ENCODE assay signal across 26 cellular contexts in genomic region chr5:81794246-81794645, GRCh38.
"Had no signal": no experiment of that assay in that cellular context is flagged by ENCODE, and none has a peak within 500 bp of the region (broad histone marks: within the 10 kb centered on the region; RNA-seq: fewer than 3 reads in every experiment).

No MANE protein-coding gene starts in this region.

- DNase-seq: activated CD4-positive, alpha-beta memory T cell treated with anti-CD3 and anti-CD28 coated beads, Interleukin-2, amount 10 ng/mL, durations not matched to agents 7 days and 5 days; activated CD4-positive, alpha-beta T cell treated with anti-CD3 and anti-CD28 coated beads, Interleukin-2, amount 10 ng/mL, durations not matched to agents 7 days and 5 days; activated CD8-positive, alpha-beta memory T cell treated with anti-CD3 and anti-CD28 coated beads, Interleukin-2, amount 50 U/mL, for 48 hours; activated gamma-delta T cell; activated naive CD4-positive, alpha-beta T cell treated with anti-CD3 and anti-CD28 coated beads, Interleukin-2, amount 10 ng/mL, durations not matched to agents 7 days and 5 days; activated naive CD8-positive, alpha-beta T cell treated with anti-CD3 and anti-CD28 coated beads, Interleukin-2, amount 10 ng/mL, durations not matched to agents 7 days and 5 days; activated T-cell treated with anti-CD3 and anti-CD28 coated beads, Interleukin-2, amount 50 U/mL, for 24 hours; brain microvascular endothelial cell; effector CD4-positive, alpha-beta T cell; gastrocnemius medialis; head of caudate nucleus; hippocampal formation; kidney; lower lobe of right lung; nephron progenitor cell; pancreas; retina; SK-N-SH; stimulated activated CD4-positive, alpha-beta T cell treated with anti-CD3 and anti-CD28 coated beads, Interleukin-15, amount 100 ng/mL, for 24 hours; stimulated activated naive CD4-positive, alpha-beta T cell treated with Interleukin-2 at 50 U/mL for 16 hours; SW 1271; T-helper 9 cell had no signal

- ATAC-seq: activated CD4-positive, CD25-positive, alpha-beta regulatory T cell treated with anti-CD3 and anti-CD28 coated beads, Interleukin-2, amount 50 U/mL, for 24 hours; gastrocnemius medialis; left lobe of liver; lower lobe of right lung had no signal

- H3K27me3 Mint-ChIP-seq: activated CD4-positive, alpha-beta T cell treated with anti-CD3 and anti-CD28 coated beads, Interleukin-2, amount 10 ng/mL, durations not matched to agents 7 days and 5 days; activated T-cell treated with anti-CD3 and anti-CD28 coated beads, Interleukin-2, amount 50 U/mL, for 24 hours; dendritic cell treated with granulocyte-macrophage colony-stimulating factor and Interleukin-4, amounts not matched to agents 40 ng/mL and 50 ng/mL, for 4 days had no signal

- H3K27ac Mint-ChIP-seq: activated CD4-positive, alpha-beta memory T cell treated with anti-CD3 and anti-CD28 coated beads, Interleukin-2, amount 10 ng/mL, durations not matched to agents 7 days and 5 days; activated CD4-positive, alpha-beta T cell treated with anti-CD3 and anti-CD28 coated beads, Interleukin-2, amount 10 ng/mL, durations not matched to agents 7 days and 5 days; activated naive CD4-positive, alpha-beta T cell treated with anti-CD3 and anti-CD28 coated beads, Interleukin-2, amount 10 ng/mL, durations not matched to agents 7 days and 5 days; activated naive CD8-positive, alpha-beta T cell treated with anti-CD3 and anti-CD28 coated beads, Interleukin-2, amount 10 ng/mL, durations not matched to agents 7 days and 5 days; activated T-cell treated with anti-CD3 and anti-CD28 coated beads, Interleukin-2, amount 50 U/mL, for 24 hours; dendritic cell treated with granulocyte-macrophage colony-stimulating factor and Interleukin-4, amounts not matched to agents 40 ng/mL and 50 ng/mL, for 4 days; T-helper 1 cell treated with Interleukin-12 subunit alpha and Interleukin-12 subunit beta and Interleukin-4 antibody, amounts not matched to agents 30 μg/mL and 1 μg/mL, for 36 hours had no signal

- H3K4me3 Mint-ChIP-seq: activated CD4-positive, alpha-beta memory T cell treated with anti-CD3 and anti-CD28 coated beads, Interleukin-2, amount 10 ng/mL, durations not matched to agents 7 days and 5 days; activated CD4-positive, alpha-beta T cell treated with anti-CD3 and anti-CD28 coated beads, Interleukin-2, amount 10 ng/mL, durations not matched to agents 7 days and 5 days; activated naive CD4-positive, alpha-beta T cell treated with anti-CD3 and anti-CD28 coated beads, Interleukin-2, amount 10 ng/mL, durations not matched to agents 7 days and 5 days; activated naive CD8-positive, alpha-beta T cell treated with anti-CD3 and anti-CD28 coated beads, Interleukin-2, amount 10 ng/mL, durations not matched to agents 7 days and 5 days; activated T-cell treated with anti-CD3 and anti-CD28 coated beads, Interleukin-2, amount 50 U/mL, for 24 hours; dendritic cell treated with granulocyte-macrophage colony-stimulating factor and Interleukin-4, amounts not matched to agents 40 ng/mL and 50 ng/mL, for 4 days; nephron progenitor cell; T-helper 1 cell treated with Interleukin-12 subunit alpha and Interleukin-12 subunit beta and Interleukin-4 antibody, amounts not matched to agents 30 μg/mL and 1 μg/mL, for 36 hours had no signal

- H3K36me3 Mint-ChIP-seq: activated naive CD4-positive, alpha-beta T cell treated with anti-CD3 and anti-CD28 coated beads, Interleukin-2, amount 10 ng/mL, durations not matched to agents 7 days and 5 days; activated naive CD8-positive, alpha-beta T cell treated with anti-CD3 and anti-CD28 coated beads, Interleukin-2, amount 10 ng/mL, durations not matched to agents 7 days and 5 days had no signal

- H3K9me3 Mint-ChIP-seq: activated CD4-positive, alpha-beta memory T cell treated with anti-CD3 and anti-CD28 coated beads, Interleukin-2, amount 10 ng/mL, durations not matched to agents 7 days and 5 days; activated CD4-positive, alpha-beta T cell treated with anti-CD3 and anti-CD28 coated beads, Interleukin-2, amount 10 ng/mL, durations not matched to agents 7 days and 5 days; activated naive CD4-positive, alpha-beta T cell treated with anti-CD3 and anti-CD28 coated beads, Interleukin-2, amount 10 ng/mL, durations not matched to agents 7 days and 5 days; activated naive CD8-positive, alpha-beta T cell treated with anti-CD3 and anti-CD28 coated beads, Interleukin-2, amount 10 ng/mL, durations not matched to agents 7 days and 5 days; activated T-cell treated with anti-CD3 and anti-CD28 coated beads, Interleukin-2, amount 50 U/mL, for 24 hours; nephron progenitor cell; T-helper 1 cell treated with Interleukin-12 subunit alpha and Interleukin-12 subunit beta and Interleukin-4 antibody, amounts not matched to agents 30 μg/mL and 1 μg/mL, for 36 hours had no signal

- H3K4me1 Mint-ChIP-seq: activated CD4-positive, alpha-beta memory T cell treated with anti-CD3 and anti-CD28 coated beads, Interleukin-2, amount 10 ng/mL, durations not matched to agents 7 days and 5 days; activated CD4-positive, alpha-beta T cell treated with anti-CD3 and anti-CD28 coated beads, Interleukin-2, amount 10 ng/mL, durations not matched to agents 7 days and 5 days; activated naive CD4-positive, alpha-beta T cell treated with anti-CD3 and anti-CD28 coated beads, Interleukin-2, amount 10 ng/mL, durations not matched to agents 7 days and 5 days; activated naive CD8-positive, alpha-beta T cell treated with anti-CD3 and anti-CD28 coated beads, Interleukin-2, amount 10 ng/mL, durations not matched to agents 7 days and 5 days had no signal
